Comparison of ENCODE assay signal across 1 cellular context in genomic region chr9:92294297-92294676, GRCh38.
TF ChIP-seq lines count a peak whose summit lies in the region.

No MANE protein-coding gene starts in this region.

TF ChIP-seq in HepG2, 621 proteins besides CTCF, POLR2A, EP300 and RAD21:
- TF ChIP-seq UBTF (CRISPR knock-in tag; IDR thresholded peaks at IDR 0.05) (no peak), ZNF775 (CRISPR knock-in tag; IDR thresholded peaks at IDR 0.05; ENCODE audit: borderline replicate concordance) (peak; percentile 21; the same call in 1 of the 2 replicates), ZNF674 (CRISPR knock-in tag; IDR thresholded peaks at IDR 0.05; ENCODE audit: low read depth) (no peak), BORCS8-MEF2B (CRISPR knock-in tag; IDR thresholded peaks at IDR 0.05) (no peak), PITX1 (CRISPR knock-in tag; IDR thresholded peaks at IDR 0.05) (0 out of 2 replicates have a peak, but pooled peaks have one; percentile 7)
- TF ChIP-seq, protein P1, sequence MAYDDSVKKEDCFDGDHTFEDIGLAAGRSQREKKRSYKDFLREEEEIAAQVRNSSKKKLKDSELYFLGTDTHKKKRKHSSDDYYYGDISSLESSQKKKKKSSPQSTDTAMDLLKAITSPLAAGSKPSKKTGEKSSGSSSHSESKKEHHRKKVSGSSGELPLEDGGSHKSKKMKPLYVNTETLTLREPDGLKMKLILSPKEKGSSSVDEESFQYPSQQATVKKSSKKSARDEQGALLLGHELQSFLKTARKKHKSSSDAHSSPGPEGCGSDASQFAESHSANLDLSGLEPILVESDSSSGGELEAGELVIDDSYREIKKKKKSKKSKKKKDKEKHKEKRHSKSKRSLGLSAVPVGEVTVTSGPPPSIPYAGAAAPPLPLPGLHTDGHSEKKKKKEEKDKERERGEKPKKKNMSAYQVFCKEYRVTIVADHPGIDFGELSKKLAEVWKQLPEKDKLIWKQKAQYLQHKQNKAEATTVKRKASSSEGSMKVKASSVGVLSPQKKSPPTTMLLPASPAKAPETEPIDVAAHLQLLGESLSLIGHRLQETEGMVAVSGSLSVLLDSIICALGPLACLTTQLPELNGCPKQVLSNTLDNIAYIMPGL (CRISPR knock-in tag; IDR thresholded peaks at IDR 0.05; ENCODE audit: borderline replicate concordance in 1 of 2, low read depth in 1 of 2): no peak
TF ChIP-seq in HepG2: peak in this region for 2.
